Comparison of ENCODE assay signal across 9 cellular contexts in genomic region chr4:88697588-88698329, GRCh38. TPM values are rescaled to one million over a fixed set of nuclear protein-coding genes. Genes with fewer than 3 reads are reported as not detected.
DNase-seq lines count a peak whose midpoint lies in the region; ATAC-seq and TF ChIP-seq lines count a peak whose summit lies in the region.
"Had no signal": no experiment of that assay in that cellular context is flagged by ENCODE, and none has a peak within 500 bp of the region (broad histone marks: within the 10 kb centered on the region; RNA-seq: fewer than 3 reads in every experiment).

A gene with protein sequence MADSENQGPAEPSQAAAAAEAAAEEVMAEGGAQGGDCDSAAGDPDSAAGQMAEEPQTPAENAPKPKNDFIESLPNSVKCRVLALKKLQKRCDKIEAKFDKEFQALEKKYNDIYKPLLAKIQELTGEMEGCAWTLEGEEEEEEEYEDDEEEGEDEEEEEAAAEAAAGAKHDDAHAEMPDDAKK (minus strand): TSS chr4:88697829. CDS start chr4:88697754, 75 bp downstream.

- no peaks in the 10 kb centered on the region for H3F3A ChIP-seq in neural cell (ENCODE audit: insufficient read depth, low read length, poor library complexity, severe bottlenecking)

- TF ChIP-seq CTCF in OCI-LY3 (IDR thresholded peaks at IDR 0.05; ENCODE audit: low read depth, low read length): no peak
- TF ChIP-seq CTCF in fibroblast of the aortic adventitia (IDR thresholded peaks at IDR 0.05; ENCODE audit: insufficient read depth, low read length): no peak
- TF ChIP-seq CTCF in neural cell (IDR thresholded peaks at IDR 0.05; ENCODE audit: poor library complexity, severe bottlenecking): no peak

- ATAC-seq in HG03139 (IDR thresholded peaks at IDR 0.05; ENCODE audit: unreplicated experiment): peak; percentile 90
- peak; percentile 92 for ATAC-seq in activated T-helper 17 cell treated with anti-CD3 and anti-CD28 coated beads, Interleukin-2, amount 50 U/mL, for 72 hours (replicated peaks)

- H3K4me1 ChIP-seq in OCI-LY3 (ENCODE audit: low read length) (peaks cover 19% of the 10 kb centered on the region), stomach smooth muscle (ENCODE audit: control insufficient read depth, insufficient read depth, low read length) (no peaks in the 10 kb centered on the region)

- H3K27me3 ChIP-seq in OCI-LY3 (ENCODE audit: low read depth, low read length): no peaks in the 10 kb centered on the region
- no peaks in the 10 kb centered on the region for H3K27me3 ChIP-seq in neural cell (ENCODE audit: insufficient read depth, low read depth, low read length)
- no peaks in the 10 kb centered on the region for H3K27me3 ChIP-seq in stomach smooth muscle (ENCODE audit: control insufficient read depth in 1 of 2, insufficient read depth in 2 of 2, low read length in 2 of 2)

- peaks cover 53% of the 10 kb centered on the region for H3K36me3 Mint-ChIP-seq in activated T-helper 17 cell treated with anti-CD3 and anti-CD28 coated beads, Interleukin-2, amount 50 U/mL, for 72 hours (ENCODE audit: low read depth)

- no peak for TF ChIP-seq RAD21 in neural cell (conservative IDR thresholded peaks at IDR 0.05)

- no peaks in the 10 kb centered on the region for H4K20me1 ChIP-seq in OCI-LY3 (ENCODE audit: insufficient read depth, low read length)
- no peaks in the 10 kb centered on the region for H4K20me1 ChIP-seq in neural cell (ENCODE audit: insufficient read depth)

- peak within 1 kb of the TSS; percentile 75 for H3K27ac Mint-ChIP-seq in activated T-helper 17 cell treated with anti-CD3 and anti-CD28 coated beads, Interleukin-2, amount 50 U/mL, for 72 hours

- H3K79me2 ChIP-seq in OCI-LY3 (ENCODE audit: low read length) (no peaks in the 10 kb centered on the region), neural cell (replicated peaks; ENCODE audit: insufficient read depth, low read length) (no peaks in the 10 kb centered on the region)

- H3K4me2 ChIP-seq in OCI-LY3 (ENCODE audit: low read length) (peak within 1 kb of the TSS; percentile 61), neural cell (ENCODE audit: low read length) (peak within 1 kb of the TSS; percentile 13)

- peak within 1 kb of the TSS; percentile 84 for H3K4me3 Mint-ChIP-seq in activated T-helper 17 cell treated with anti-CD3 and anti-CD28 coated beads, Interleukin-2, amount 50 U/mL, for 72 hours

- DNase-seq in DMS79 treated with DMSO at 0.1 percent for 48 hours (lab: John Stamatoyannopoulos, UW): peak; percentile 17
- no peak for DNase-seq in DMS79 (lab: John Stamatoyannopoulos, UW)
- DNase-seq in fibroblast of the aortic adventitia (ENCODE audit: low read depth): peak; percentile 74

- TF ChIP-seq EP300 in neural cell (conservative IDR thresholded peaks at IDR 0.05; ENCODE audit: poor library complexity, severe bottlenecking): no peak

- H3K4me3 ChIP-seq in OCI-LY3 (ENCODE audit: low read length): peak within 1 kb of the TSS; percentile 81
- peak within 1 kb of the TSS; percentile 78 for H3K4me3 ChIP-seq in fibroblast of the aortic adventitia (ENCODE audit: low read depth, low read length)
- peak within 1 kb of the TSS; percentile 67 for H3K4me3 ChIP-seq in neural cell (ENCODE audit: low read length)
- peak within 1 kb of the TSS; percentile 78 to 85 for H3K4me3 ChIP-seq in stomach smooth muscle (ENCODE audit: low read length in 2 of 2)

- no peak within 1 kb of the TSS for H2AFZ ChIP-seq in OCI-LY3 (ENCODE audit: low read depth, low read length)
- no peak within 1 kb of the TSS for H2AFZ ChIP-seq in neural cell (ENCODE audit: low read depth, low read length)

- H3K27ac ChIP-seq in OCI-LY3 (ENCODE audit: low read length) (no peak within 1 kb of the TSS), neural cell (ENCODE audit: low read length) (peak within 1 kb of the TSS; percentile 59), stomach smooth muscle (ENCODE audit: low read length) (peak within 1 kb of the TSS; percentile 62)
- H3K27ac ChIP-seq: 22Rv1 had no signal

- H3K9me3 ChIP-seq in OCI-LY3 (ENCODE audit: insufficient read depth, low read length) (no peaks in the 10 kb centered on the region), neural cell (ENCODE audit: low read length) (no peaks in the 10 kb centered on the region), stomach smooth muscle (ENCODE audit: control insufficient read depth in 2 of 2, low read length in 2 of 2) (no peaks in the 10 kb centered on the region)

- H3K9me2 ChIP-seq in neural cell (ENCODE audit: insufficient read depth, low read length): no peaks in the 10 kb centered on the region

- H3K9ac ChIP-seq in OCI-LY3 (ENCODE audit: low read length) (peak within 1 kb of the TSS; percentile 53), neural cell (ENCODE audit: low read length) (peak within 1 kb of the TSS; percentile 61), stomach smooth muscle (ENCODE audit: low read length in 2 of 2) (peak within 1 kb of the TSS; percentile 75 to 79)

- no peaks in the 10 kb centered on the region for H3K27me3 Mint-ChIP-seq in activated T-helper 17 cell treated with anti-CD3 and anti-CD28 coated beads, Interleukin-2, amount 50 U/mL, for 72 hours

- H3K36me3 ChIP-seq in OCI-LY3 (replicated peaks; ENCODE audit: low read depth, low read length): no peaks in the 10 kb centered on the region
- H3K36me3 ChIP-seq in neural cell (ENCODE audit: insufficient read depth, low read length): no peaks in the 10 kb centered on the region
- no peaks in the 10 kb centered on the region for H3K36me3 ChIP-seq in stomach smooth muscle (ENCODE audit: control insufficient read depth in 2 of 2, insufficient read depth in 2 of 2, low read length in 2 of 2)

- no peaks in the 10 kb centered on the region for H3K9me3 Mint-ChIP-seq in activated T-helper 17 cell treated with anti-CD3 and anti-CD28 coated beads, Interleukin-2, amount 50 U/mL, for 72 hours

- peaks cover 5% of the 10 kb centered on the region for H3K4me1 Mint-ChIP-seq in activated T-helper 17 cell treated with anti-CD3 and anti-CD28 coated beads, Interleukin-2, amount 50 U/mL, for 72 hours

TF ChIP-seq in neural cell, 6 proteins besides CTCF, POLR2A, EP300 and RAD21:
- TF ChIP-seq SMC3 (conservative IDR thresholded peaks at IDR 0.05; ENCODE audit: poor library complexity) (no peak), MXI1 (conservative IDR thresholded peaks at IDR 0.05; ENCODE audit: poor library complexity, severe bottlenecking) (no peak), POLR2AphosphoS5 (IDR thresholded peaks at IDR 0.05) (peak; percentile 68), EZH2 (IDR thresholded peaks at IDR 0.05; ENCODE audit: borderline replicate concordance, insufficient read depth, low read length, poor library complexity, severe bottlenecking) (no peak), TAF1 (IDR thresholded peaks at IDR 0.05; ENCODE audit: low read depth) (no peak)
- TF ChIP-seq, protein P1, sequence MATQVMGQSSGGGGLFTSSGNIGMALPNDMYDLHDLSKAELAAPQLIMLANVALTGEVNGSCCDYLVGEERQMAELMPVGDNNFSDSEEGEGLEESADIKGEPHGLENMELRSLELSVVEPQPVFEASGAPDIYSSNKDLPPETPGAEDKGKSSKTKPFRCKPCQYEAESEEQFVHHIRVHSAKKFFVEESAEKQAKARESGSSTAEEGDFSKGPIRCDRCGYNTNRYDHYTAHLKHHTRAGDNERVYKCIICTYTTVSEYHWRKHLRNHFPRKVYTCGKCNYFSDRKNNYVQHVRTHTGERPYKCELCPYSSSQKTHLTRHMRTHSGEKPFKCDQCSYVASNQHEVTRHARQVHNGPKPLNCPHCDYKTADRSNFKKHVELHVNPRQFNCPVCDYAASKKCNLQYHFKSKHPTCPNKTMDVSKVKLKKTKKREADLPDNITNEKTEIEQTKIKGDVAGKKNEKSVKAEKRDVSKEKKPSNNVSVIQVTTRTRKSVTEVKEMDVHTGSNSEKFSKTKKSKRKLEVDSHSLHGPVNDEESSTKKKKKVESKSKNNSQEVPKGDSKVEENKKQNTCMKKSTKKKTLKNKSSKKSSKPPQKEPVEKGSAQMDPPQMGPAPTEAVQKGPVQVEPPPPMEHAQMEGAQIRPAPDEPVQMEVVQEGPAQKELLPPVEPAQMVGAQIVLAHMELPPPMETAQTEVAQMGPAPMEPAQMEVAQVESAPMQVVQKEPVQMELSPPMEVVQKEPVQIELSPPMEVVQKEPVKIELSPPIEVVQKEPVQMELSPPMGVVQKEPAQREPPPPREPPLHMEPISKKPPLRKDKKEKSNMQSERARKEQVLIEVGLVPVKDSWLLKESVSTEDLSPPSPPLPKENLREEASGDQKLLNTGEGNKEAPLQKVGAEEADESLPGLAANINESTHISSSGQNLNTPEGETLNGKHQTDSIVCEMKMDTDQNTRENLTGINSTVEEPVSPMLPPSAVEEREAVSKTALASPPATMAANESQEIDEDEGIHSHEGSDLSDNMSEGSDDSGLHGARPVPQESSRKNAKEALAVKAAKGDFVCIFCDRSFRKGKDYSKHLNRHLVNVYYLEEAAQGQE (IDR thresholded peaks at IDR 0.05; ENCODE audit: borderline replicate concordance): peak; percentile 18

RNA-seq across cellular contexts. Expression of the gene that starts here (rescaled TPM):
- 1 to 10 TPM; 2.0 to 4.1 TPM for total RNA-seq in activated T-helper 17 cell treated with anti-CD3 and anti-CD28 coated beads, Interleukin-2, amount 50 U/mL, for 72 hours
- total RNA-seq in fibroblast of the aortic adventitia (ENCODE audit: low replicate concordance): 6.0 and 11.3 TPM in 2 replicates
- 44.2 and 53.1 TPM in 2 replicates for polyA plus RNA-seq in neural cell
- 37.5 and 41.9 TPM in 2 replicates for polyA minus RNA-seq in neural cell
